1 cellular context compared by ENCODE assay signal in the genomic region with DNA sequence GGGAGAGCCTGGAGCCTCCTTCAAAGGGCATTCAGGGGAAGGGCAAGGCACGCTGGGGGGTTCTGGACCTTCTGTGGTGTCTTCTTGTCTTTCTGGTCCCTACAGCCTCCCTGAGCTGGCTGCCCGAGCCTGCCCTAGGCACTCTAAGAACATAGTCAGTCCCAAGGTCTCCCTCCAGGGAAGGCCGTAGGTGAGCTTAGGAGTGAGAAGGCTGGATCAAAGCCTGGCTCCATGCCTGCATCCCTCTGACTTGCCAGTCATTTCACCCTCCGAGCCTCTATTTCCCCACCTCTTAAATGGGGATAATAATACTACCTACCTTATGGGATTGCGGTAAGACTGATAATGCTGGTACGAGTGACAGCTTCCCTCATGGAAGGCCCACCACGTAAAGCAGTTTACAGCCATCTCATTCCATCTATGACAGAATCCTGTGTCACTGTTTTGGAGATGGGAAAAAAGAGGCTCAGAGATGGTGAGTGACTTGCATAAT.
TF ChIP-seq lines count a peak whose summit lies in the region.

No MANE protein-coding gene starts in this region.

TF ChIP-seq in H1, 55 proteins besides CTCF, POLR2A, EP300 and RAD21:
- TF ChIP-seq KDM1A (IDR thresholded peaks at IDR 0.05; ENCODE audit: borderline replicate concordance, low read length) (0 out of 2 replicates have a peak, but pooled peaks have one; percentile 33), SRF (IDR thresholded peaks at IDR 0.05; ENCODE audit: low read depth, low read length) (no peak)
